ENCODE assay signal across 10 cellular contexts in the genomic region with DNA sequence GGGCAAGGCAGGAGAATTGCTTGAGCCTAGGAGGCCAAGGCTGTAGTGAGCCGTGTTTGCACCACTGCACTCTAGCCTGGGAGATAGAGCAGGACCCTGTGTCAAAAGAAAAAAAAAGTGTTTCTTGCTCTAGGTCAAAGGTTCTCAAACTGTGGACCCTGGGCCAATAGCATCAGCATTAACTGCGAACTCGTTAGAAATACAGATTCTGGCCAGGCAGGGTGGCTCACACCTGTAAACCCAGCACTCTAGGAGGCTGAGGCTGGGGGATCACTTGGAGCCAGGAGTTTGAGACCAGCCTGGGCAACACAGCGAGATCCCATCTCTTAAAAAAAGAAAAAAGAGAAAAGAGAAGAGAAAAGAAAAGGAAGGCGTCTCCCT. TPM values are rescaled to one million over a fixed set of nuclear protein-coding genes. Genes with fewer than 3 reads are reported as not detected.
DNase-seq lines count a peak whose midpoint lies in the region; ATAC-seq and TF ChIP-seq lines count a peak whose summit lies in the region.
"Had no signal": no experiment of that assay in that cellular context is flagged by ENCODE, and none has a peak within 500 bp of the region (broad histone marks: within the 10 kb centered on the region; RNA-seq: fewer than 3 reads in every experiment).

No MANE protein-coding gene starts in this region.

- intact Hi-C loops in colonic mucosa (cut with DNase I) = no loop called here
- intact Hi-C loops in naive thymus-derived CD4-positive, alpha-beta T cell (cut with micrococcal nuclease) = loop anchor here (1.0 to 5.0 kb wide), 10 partner anchors 13 to 277 kb away; partner anchors contain the start of genes SNRNP35 (in 2 of the 2), TMED2 (in 2 of the 2), ATP6V0A2 (in 1 of the 2) and KMT5A (in 1 of the 2)

- peaks cover 24 to 51% (median 38%) of the 10 kb centered on the region in 7 donors for H3K4me1 Mint-ChIP-seq in naive thymus-derived CD4-positive, alpha-beta T cell

- H3K9me3 Mint-ChIP-seq in naive thymus-derived CD4-positive, alpha-beta T cell = no peaks in the 10 kb centered on the region

- no peaks in the 10 kb centered on the region for H3K27me3 Mint-ChIP-seq in naive thymus-derived CD4-positive, alpha-beta T cell

- peaks cover 7% of the 10 kb centered on the region; the same call in 1 of the 2 replicates for H3K36me3 ChIP-seq in KOPT-K1 (ENCODE audit: insufficient read depth, low read length)
- H3K36me3 ChIP-seq in colonic mucosa = no peaks in the 10 kb centered on the region
- peaks cover 0 to 10% (median 0%) of the 10 kb centered on the region in 3 experiments for H3K36me3 ChIP-seq in naive thymus-derived CD4-positive, alpha-beta T cell (ENCODE audit: control insufficient read depth in 2 of 3, insufficient read depth in 3 of 3, low read length in 3 of 3)

- peak overlapping the region; percentile 87 for H3K4me3 ChIP-seq in AG04449 (ENCODE audit: low read depth, low read length)
- H3K4me3 ChIP-seq in colonic mucosa = peak overlapping the region; percentile 59
- H3K4me3 ChIP-seq in naive thymus-derived CD4-positive, alpha-beta T cell (ENCODE audit: low read length) = peak overlapping the region; percentile 96

- peak overlapping the region; percentile 77 to 96 (median 88) for H3K27ac Mint-ChIP-seq in naive thymus-derived CD4-positive, alpha-beta T cell

- peak overlapping the region; percentile 85 to 97 (median 93) for H3K4me3 Mint-ChIP-seq in naive thymus-derived CD4-positive, alpha-beta T cell

- no peak for DNase-seq in AG04449 (ENCODE audit: low read depth, low spot score)
- no peak for DNase-seq in colonic mucosa
- DNase-seq in naive thymus-derived CD4-positive, alpha-beta T cell = no peak
- no peak for DNase-seq in middle frontal gyrus (ENCODE audit: extremely low spot score, low spot score)
- no peak for DNase-seq in SW480 (ENCODE audit: low spot score)
- DNase-seq: cerebellar nuclear complex, NCI-H1694 treated with DMSO at 0.1 percent for 48 hours had no signal

- H3K27me3 ChIP-seq in colonic mucosa = no peaks in the 10 kb centered on the region
- H3K27me3 ChIP-seq in naive thymus-derived CD4-positive, alpha-beta T cell (ENCODE audit: control insufficient read depth in 2 of 2, insufficient read depth in 2 of 2, low read length in 2 of 2) = no peaks in the 10 kb centered on the region

- H3K9me3 ChIP-seq in KOPT-K1 (ENCODE audit: insufficient read depth, low read length, poor library complexity, severe bottlenecking) (no peaks in the 10 kb centered on the region), colonic mucosa (no peaks in the 10 kb centered on the region)
- H3K9me3 ChIP-seq in naive thymus-derived CD4-positive, alpha-beta T cell (ENCODE audit: control insufficient read depth in 2 of 3, low read length in 3 of 3) = no peaks in the 10 kb centered on the region

- H3K4me1 ChIP-seq in colonic mucosa = no peaks in the 10 kb centered on the region
- H3K4me1 ChIP-seq in naive thymus-derived CD4-positive, alpha-beta T cell (ENCODE audit: control insufficient read depth in 2 of 2, insufficient read depth in 2 of 2, low read length in 2 of 2) = peaks cover 11 to 34% of the 10 kb centered on the region in 2 donors

- CTCF ChIA-PET in AG04449 (lab: Yijun Ruan, JAX) = interaction anchor here (1.1 kb wide), 3 partner anchors 10 to 146 kb away, joined by 3 to 5 read pairs (median 4); no protein-coding TSS in a partner anchor
- CTCF ChIA-PET in naive thymus-derived CD4-positive, alpha-beta T cell (lab: Charles Lee) = interaction anchor here (0.6 to 1.3 kb wide), 3 partner anchors 71 to 182 kb away, joined by 3 to 5 read pairs (median 3); partner anchors contain the start of gene SBNO1

- peaks cover 0 to 13% (median 6%) of the 10 kb centered on the region in 5 donors for H3K36me3 Mint-ChIP-seq in naive thymus-derived CD4-positive, alpha-beta T cell

- ATAC-seq in naive thymus-derived CD4-positive, alpha-beta T cell = no peak
- no peak for ATAC-seq in HG02623 (IDR thresholded peaks at IDR 0.05; ENCODE audit: unreplicated experiment)
- ATAC-seq in GM18873 (IDR thresholded peaks at IDR 0.05; ENCODE audit: low FRiP score, unreplicated experiment) = no peak

- peak overlapping the region; percentile 73 for H3K27ac ChIP-seq in KOPT-K1 (ENCODE audit: low read depth, low read length, poor library complexity, severe bottlenecking)
- H3K27ac ChIP-seq in colonic mucosa = peak overlapping the region; percentile 53
- H3K27ac ChIP-seq in naive thymus-derived CD4-positive, alpha-beta T cell (ENCODE audit: low read depth, low read length) = peak overlapping the region; percentile 88

- POLR2A ChIA-PET in AG04449 (lab: Yijun Ruan, JAX) = no interaction called here
- POLR2A ChIA-PET in naive thymus-derived CD4-positive, alpha-beta T cell (lab: Charles Lee) = interaction anchor here (0.6 to 6.0 kb wide), 6 partner anchors 14 to 598 kb away, joined by 3 to 48 read pairs (median 6); partner anchors contain the start of gene SNRNP35

- TF ChIP-seq CTCF in AG04449 (IDR thresholded peaks at IDR 0.05; ENCODE audit: insufficient read depth, low read length, missing control alignments) = no peak
- no peak for TF ChIP-seq CTCF in colonic mucosa (IDR thresholded peaks at IDR 0.05)

- peak overlapping the region; percentile 64 to 87 for H3K9ac ChIP-seq in colonic mucosa (ENCODE audit: low read depth in 2 of 2, low read length in 2 of 2)

RNA-seq across cellular contexts. Expression of gene RILPL2, which starts 0.9 kb away (rescaled TPM):
- total RNA-seq in colonic mucosa = 1 to 10 TPM in 1 of 2 donors, under 1 TPM in 1; 0.96 to 2.1 TPM
- 10 to 100 TPM in 1 of 5 experiments, 1 to 10 TPM in 4; 4.3 to 12.8 (median 5.6) TPM for total RNA-seq in naive thymus-derived CD4-positive, alpha-beta T cell
- polyA plus RNA-seq in naive thymus-derived CD4-positive, alpha-beta T cell = 1 to 10 TPM; 5.5 to 5.6 TPM

RNA-seq across cellular contexts. Expression of gene SNRNP35, which starts 22.3 kb away (rescaled TPM):
- total RNA-seq in colonic mucosa = 10 to 100 TPM; 17.4 to 23.2 TPM
- 10 to 100 TPM; 30.2 to 53.4 (median 35.8) TPM for total RNA-seq in naive thymus-derived CD4-positive, alpha-beta T cell
- 10 to 100 TPM; 24.2 to 35.1 TPM for polyA plus RNA-seq in naive thymus-derived CD4-positive, alpha-beta T cell

RNA-seq across cellular contexts. Expression of gene KMT5A, which starts 51.7 kb away (rescaled TPM):
- total RNA-seq in colonic mucosa = 10 to 100 TPM; 38.2 to 59.3 TPM
- total RNA-seq in naive thymus-derived CD4-positive, alpha-beta T cell = 10 to 100 TPM; 24.4 to 57.4 (median 28.3) TPM
- 1 to 10 TPM; 1.4 to 3.1 TPM for polyA plus RNA-seq in naive thymus-derived CD4-positive, alpha-beta T cell
